8 cellular contexts compared by ENCODE assay signal in genomic region chrX:103215037-103215767, GRCh38. TPM values are rescaled to one million over a fixed set of nuclear protein-coding genes. Genes with fewer than 3 reads are reported as not detected.
A peak's percentile ranks its signal among the peaks of the same experiment; 100 is the strongest.
DNase-seq lines count a peak whose midpoint lies in the region; ATAC-seq lines count a peak whose summit lies in the region.

BEX4 (plus strand) TSS chrX:103215108; CDS start chrX:103216154, 1,046 bp downstream.

- H3K27me3 ChIP-seq in ACC112 (ENCODE audit: insufficient read depth, low read length) = peaks cover 4% of the 10 kb centered on the region; the same call in 1 of the 2 replicates

- no peak within 1 kb of the TSS for H3K27ac ChIP-seq in ACC112 (ENCODE audit: low read depth, low read length)
- peak within 1 kb of the TSS; percentile 35 for H3K27ac ChIP-seq in epithelial cell of prostate

- peak; percentile 9 for DNase-seq in NCI-H524 treated with DMSO at 0.1 percent for 48 hours (lab: John Stamatoyannopoulos, UW)
- peak; percentile 74 for DNase-seq in activated T-cell treated with anti-CD3 and anti-CD28 coated beads for 4 hours
- DNase-seq in epithelial cell of prostate (ENCODE audit: low read depth, low spot score) = no peak
- DNase-seq in mucosa of gallbladder (ENCODE audit: low spot score) = peak; percentile 85
- DNase-seq in stimulated activated CD8-positive, alpha-beta memory T cell treated with anti-CD3 and anti-CD28 coated beads, Interleukin-2, amount 100 ng/mL, for 48 hours (ENCODE audit: low read depth in 2 of 2) = peak; percentile 63 to 66

- H3K79me2 ChIP-seq in ACC112 (ENCODE audit: control insufficient read depth, insufficient read depth, low read length, unreplicated experiment) = no peaks in the 10 kb centered on the region

- H2AFZ ChIP-seq in ACC112 (ENCODE audit: low read length, unreplicated experiment) = peak within 1 kb of the TSS; percentile 68

- no peaks in the 10 kb centered on the region for H3K4me1 ChIP-seq in ACC112 (ENCODE audit: control insufficient read depth, insufficient read depth, low read length, unreplicated experiment)

- H3K36me3 ChIP-seq in ACC112 (ENCODE audit: insufficient read depth, low read length) = no peaks in the 10 kb centered on the region

- peak; percentile 96 for ATAC-seq in GM18868 (IDR thresholded peaks at IDR 0.05; ENCODE audit: unreplicated experiment)
- peak; percentile 88 for ATAC-seq in HG03095 (IDR thresholded peaks at IDR 0.05; ENCODE audit: unreplicated experiment)

- H3K4me3 ChIP-seq in ACC112 (ENCODE audit: low read depth, low read length) = peak within 1 kb of the TSS; percentile 82

RNA-seq across cellular contexts. Expression of gene BEX4, which starts in this region (rescaled TPM):
- total RNA-seq in mucosa of gallbladder = 41.9 TPM
